Comparison of ENCODE assay signal across 1 cellular context in genomic region chr10:113563306-113564088, GRCh38.
TF ChIP-seq lines count a peak whose summit lies in the region.

No MANE protein-coding gene starts in this region.

TF ChIP-seq in GM23338, 12 proteins besides CTCF, POLR2A, EP300 and RAD21:
- no peak for TF ChIP-seq ZNF462 (CRISPR knock-in tag; IDR thresholded peaks at IDR 0.05)
- no peak for TF ChIP-seq STAT1 (IDR thresholded peaks at IDR 0.05; ENCODE audit: unreplicated experiment)
- no peak for TF ChIP-seq ZNF331 (CRISPR knock-in tag; IDR thresholded peaks at IDR 0.05; ENCODE audit: low read depth)
- TF ChIP-seq ZNF114 (CRISPR knock-in tag; IDR thresholded peaks at IDR 0.05): no peak
- no peak for TF ChIP-seq ETS1 (IDR thresholded peaks at IDR 0.05)
- no peak for TF ChIP-seq EZH2phosphoT487 (IDR thresholded peaks at IDR 0.05; ENCODE audit: unreplicated experiment)
- no peak for TF ChIP-seq REST (IDR thresholded peaks at IDR 0.05; ENCODE audit: unreplicated experiment)
- no peak for TF ChIP-seq NANOG (IDR thresholded peaks at IDR 0.05; ENCODE audit: borderline replicate concordance)
- no peak for TF ChIP-seq JUNB (IDR thresholded peaks at IDR 0.05; ENCODE audit: unreplicated experiment)
- no peak for TF ChIP-seq EZH2 (IDR thresholded peaks at IDR 0.05; ENCODE audit: low read depth, unreplicated experiment)
- no peak for TF ChIP-seq POLR2AphosphoS5 (IDR thresholded peaks at IDR 0.05; ENCODE audit: low read depth)
- no peak for TF ChIP-seq CREB1 (CRISPR knock-in tag; IDR thresholded peaks at IDR 0.05; ENCODE audit: low read depth)
